30 cellular contexts compared by ENCODE assay signal in the genomic region with DNA sequence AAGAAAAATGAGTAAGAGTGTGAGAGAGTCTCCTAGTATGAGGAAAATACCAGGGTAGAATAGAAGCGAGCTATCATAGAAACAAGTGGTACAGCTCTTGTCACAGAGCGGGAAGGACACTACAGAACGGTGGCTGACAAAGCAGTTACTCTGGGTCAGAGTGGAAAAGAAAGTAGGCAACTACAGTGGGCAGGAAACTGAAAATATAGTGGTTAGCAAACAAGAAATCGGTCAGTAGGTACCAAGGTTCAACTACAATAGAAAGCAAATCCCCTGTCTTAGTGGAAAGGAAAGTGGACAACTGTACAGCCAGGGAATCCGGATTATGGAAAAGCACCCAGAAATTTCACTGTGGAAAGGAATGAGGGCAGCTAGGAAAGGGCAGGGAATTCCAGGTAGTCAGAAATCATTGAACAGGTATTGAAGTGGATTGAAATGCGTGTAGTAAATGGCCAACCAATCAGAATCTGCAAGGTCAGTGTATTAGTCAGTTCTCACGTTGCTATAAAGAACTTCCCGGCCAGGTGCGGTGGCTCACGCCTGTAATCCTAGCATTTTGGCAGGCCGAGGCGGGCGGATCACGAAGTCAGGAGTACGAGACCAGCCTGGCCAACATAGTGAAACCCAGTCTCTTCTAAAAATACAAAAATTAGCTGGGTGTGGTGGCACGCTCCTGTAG.
"Had no signal": no experiment of that assay in that cellular context is flagged by ENCODE, and none has a peak within 500 bp of the region (broad histone marks: within the 10 kb centered on the region; RNA-seq: fewer than 3 reads in every experiment).

No MANE protein-coding gene starts in this region.

- H3K9me3 Mint-ChIP-seq: mesothelial cell of epicardium; natural killer cell; nephron progenitor cell; neural progenitor cell; stimulated activated effector memory CD8-positive, alpha-beta T cell treated with anti-CD3 and anti-CD28 coated beads, Interleukin-12 subunit alpha, Interleukin-12 subunit beta, amount 100 ng/mL, for 72 hours; stimulated activated naive CD8-positive, alpha-beta T cell treated with anti-CD3 and anti-CD28 coated beads, Interleukin-15, Interleukin-2, amounts not matched to agents 100 ng/mL and 50 ng/mL, for 24 hours had no signal

- H3K36me3 ChIP-seq: left lung, neural progenitor cell, neutrophil, ovary, prostate gland, sigmoid colon, spleen, suprapubic skin, thoracic aorta, tibial artery, upper lobe of right lung had no signal

- H2AFZ ChIP-seq: neural progenitor cell had no signal

- H3K4me1 Mint-ChIP-seq: naive B cell; natural killer cell; neural progenitor cell; stimulated activated effector memory CD8-positive, alpha-beta T cell treated with anti-CD3 and anti-CD28 coated beads, Interleukin-12 subunit alpha, Interleukin-12 subunit beta, amount 100 ng/mL, for 72 hours had no signal

- H3K27me3 ChIP-seq: left lung, neural progenitor cell, neutrophil, ovary, sigmoid colon, spleen, suprapubic skin, tibial artery, upper lobe of right lung had no signal

- H3K27ac ChIP-seq: left lung, neural progenitor cell, neutrophil, ovary, prostate gland, sigmoid colon, spleen, suprapubic skin, thoracic aorta, tibial artery, upper lobe of right lung had no signal

- H3K27ac Mint-ChIP-seq: mesothelial cell of epicardium; naive B cell; natural killer cell; nephron progenitor cell; neural progenitor cell; stimulated activated effector memory CD8-positive, alpha-beta T cell treated with anti-CD3 and anti-CD28 coated beads, Interleukin-12 subunit alpha, Interleukin-12 subunit beta, amount 100 ng/mL, for 72 hours; stimulated activated naive CD8-positive, alpha-beta T cell treated with anti-CD3 and anti-CD28 coated beads, Interleukin-15, Interleukin-2, amounts not matched to agents 100 ng/mL and 50 ng/mL, for 24 hours had no signal

- H3K36me3 Mint-ChIP-seq: mesothelial cell of epicardium; naive B cell; natural killer cell; neural progenitor cell; stimulated activated effector memory CD8-positive, alpha-beta T cell treated with anti-CD3 and anti-CD28 coated beads, Interleukin-12 subunit alpha, Interleukin-12 subunit beta, amount 100 ng/mL, for 72 hours had no signal

- H3K4me3 Mint-ChIP-seq: mesothelial cell of epicardium; naive B cell; natural killer cell; nephron progenitor cell; neural progenitor cell; stimulated activated effector memory CD8-positive, alpha-beta T cell treated with anti-CD3 and anti-CD28 coated beads, Interleukin-12 subunit alpha, Interleukin-12 subunit beta, amount 100 ng/mL, for 72 hours; stimulated activated naive CD8-positive, alpha-beta T cell treated with anti-CD3 and anti-CD28 coated beads, Interleukin-15, Interleukin-2, amounts not matched to agents 100 ng/mL and 50 ng/mL, for 24 hours had no signal

- H3K4me2 ChIP-seq: neural progenitor cell had no signal

- DNase-seq: hippocampal formation; kidney glomerular epithelial cell; left cardiac atrium; left lung; mesendoderm; naive B cell; natural killer cell; nephron progenitor cell; occipital lobe; ovary; posterior cingulate gyrus; retina; right cardiac atrium; sigmoid colon; small intestine; spleen; stimulated activated CD4-positive, alpha-beta T cell treated with anti-CD3 and anti-CD28 coated beads, Interleukin-4, amount 100 ng/mL, for 24 hours; stimulated activated naive CD4-positive, alpha-beta T cell; tibial artery; trophoblast cell; upper lobe of right lung had no signal

- H3K9me3 ChIP-seq: left lung, neutrophil, ovary, prostate gland, sigmoid colon, spleen, suprapubic skin, thoracic aorta, tibial artery, upper lobe of right lung had no signal

- H3K27me3 Mint-ChIP-seq: naive B cell; stimulated activated naive CD8-positive, alpha-beta T cell treated with anti-CD3 and anti-CD28 coated beads, Interleukin-15, Interleukin-2, amounts not matched to agents 100 ng/mL and 50 ng/mL, for 24 hours had no signal

- ATAC-seq: left cardiac atrium; left lung; natural killer cell; right cardiac atrium; stimulated activated effector memory CD8-positive, alpha-beta T cell treated with anti-CD3 and anti-CD28 coated beads, Interleukin-12 subunit alpha, Interleukin-12 subunit beta, amount 100 ng/mL, for 72 hours; upper lobe of right lung had no signal

- H3K9ac ChIP-seq: neural progenitor cell had no signal

- H3K4me1 ChIP-seq: left lung, neural progenitor cell, prostate gland, sigmoid colon, spleen, suprapubic skin, tibial artery, upper lobe of right lung had no signal

- H3K4me3 ChIP-seq: left lung, lung, neural progenitor cell, ovary, prostate gland, sigmoid colon, spleen, suprapubic skin, thoracic aorta, tibial artery, upper lobe of right lung had no signal
